In the genomic region with DNA sequence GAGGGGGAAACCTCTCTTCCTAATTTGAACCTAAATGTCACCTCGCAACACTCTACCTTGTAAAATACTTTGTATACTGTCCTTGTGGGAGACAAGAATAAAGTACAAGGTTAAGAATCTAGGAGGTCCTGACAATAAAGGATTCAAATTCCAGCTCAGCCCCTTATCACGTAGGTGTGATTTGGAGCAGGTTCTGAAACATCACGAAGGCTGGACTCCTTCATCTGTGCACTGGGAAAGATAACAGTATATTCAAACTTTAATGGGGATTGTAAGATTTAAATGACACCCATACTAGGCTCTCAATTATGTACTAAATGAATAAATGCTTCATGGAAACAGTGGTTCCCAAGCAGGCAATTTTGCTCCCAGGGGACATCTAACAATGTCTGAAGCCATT, we compare ENCODE assay signal across 8 cellular contexts. TPM values are rescaled to one million over a fixed set of nuclear protein-coding genes. Genes with fewer than 3 reads are reported as not detected.
DNase-seq lines count a peak whose midpoint lies in the region; ATAC-seq and TF ChIP-seq lines count a peak whose summit lies in the region.

No MANE protein-coding gene starts in this region.

- H2AFZ ChIP-seq in ACC112 (ENCODE audit: low read length, unreplicated experiment), result no peak overlapping the region

- H3K36me3 Mint-ChIP-seq in brain, result peaks cover 49% of the 10 kb centered on the region
- H3K36me3 Mint-ChIP-seq in naive thymus-derived CD8-positive, alpha-beta T cell, result peaks cover 0 to 35% (median 3%) of the 10 kb centered on the region in 3 donors

- H3K27me3 ChIP-seq in ACC112 (ENCODE audit: insufficient read depth, low read length), result no peaks in the 10 kb centered on the region
- H3K27me3 ChIP-seq in testis, result no peaks in the 10 kb centered on the region

- ATAC-seq in naive thymus-derived CD8-positive, alpha-beta T cell, result no peak
- ATAC-seq in HG03457 (IDR thresholded peaks at IDR 0.05; ENCODE audit: unreplicated experiment), result no peak

- peaks cover 63% of the 10 kb centered on the region for H3K79me2 ChIP-seq in ACC112 (ENCODE audit: control insufficient read depth, insufficient read depth, low read length, unreplicated experiment)

- intact Hi-C loops in testis (cut with DNase I; ENCODE audit: low total_unique reads), result no loop called here

- peaks cover 72% of the 10 kb centered on the region for H3K4me1 Mint-ChIP-seq in brain
- H3K4me1 Mint-ChIP-seq in naive thymus-derived CD8-positive, alpha-beta T cell, result peaks cover 27 to 70% (median 64%) of the 10 kb centered on the region in 4 donors

- no peak for TF ChIP-seq POLR2A in testis (IDR thresholded peaks at IDR 0.05)

- H3K4me1 ChIP-seq in ACC112 (ENCODE audit: control insufficient read depth, insufficient read depth, low read length, unreplicated experiment) (peaks cover 20% of the 10 kb centered on the region), testis (peaks cover 14% of the 10 kb centered on the region)

- DNase-seq in HFF-Myc (ENCODE audit: extremely low read depth, low read depth) (no peak), testis (no peak), SHP77 (lab: John Stamatoyannopoulos, UW) (no peak), AML-193 (lab: John Stamatoyannopoulos, UW) (no peak)
- DNase-seq in naive thymus-derived CD8-positive, alpha-beta T cell, result no peak

- POLR2A ChIA-PET in naive thymus-derived CD8-positive, alpha-beta T cell (lab: Charles Lee), result no interaction called here

- 0 out of 2 replicates have a peak, but pooled peaks cover 9% of the 10 kb centered on the region for H3K36me3 ChIP-seq in ACC112 (ENCODE audit: insufficient read depth, low read length)
- no peaks in the 10 kb centered on the region for H3K36me3 ChIP-seq in testis (ENCODE audit: low read depth, missing control alignments)

- H3K9me3 ChIP-seq in testis, result no peaks in the 10 kb centered on the region

- WGBS in testis, 2 donors, result 35 to 40% methylated on average over 3 of the region's 3 CpGs

- H3K27me3 Mint-ChIP-seq in brain, result peaks cover 10% of the 10 kb centered on the region
- H3K27me3 Mint-ChIP-seq in naive thymus-derived CD8-positive, alpha-beta T cell, result no peaks in the 10 kb centered on the region

- H3K4me3 ChIP-seq in ACC112 (ENCODE audit: low read depth, low read length), result peak overlapping the region; percentile 94
- H3K4me3 ChIP-seq in HFF-Myc (replicated peaks; ENCODE audit: low read depth, low read length), result peak overlapping the region; percentile 94
- H3K4me3 ChIP-seq in testis, result no peak overlapping the region

- peak overlapping the region; percentile 97 to 99 (median 98) for H3K4me3 Mint-ChIP-seq in brain
- peak overlapping the region; percentile 86 to 96 (median 94) for H3K4me3 Mint-ChIP-seq in naive thymus-derived CD8-positive, alpha-beta T cell

- peak overlapping the region; percentile 47 to 97 (median 95) for H3K27ac Mint-ChIP-seq in brain
- H3K27ac Mint-ChIP-seq in naive thymus-derived CD8-positive, alpha-beta T cell, result peak overlapping the region; percentile 85 to 96 (median 94)

- TF ChIP-seq CTCF in HFF-Myc (IDR thresholded peaks at IDR 0.05; ENCODE audit: low read depth, low read length, missing control alignments) (no peak), brain (conservative IDR thresholded peaks at IDR 0.05) (no peak), testis (IDR thresholded peaks at IDR 0.05) (no peak)

- H3K9me3 Mint-ChIP-seq in brain, result peaks cover 0 to 2% (median 0%) of the 10 kb centered on the region in 5 experiments
- no peaks in the 10 kb centered on the region for H3K9me3 Mint-ChIP-seq in naive thymus-derived CD8-positive, alpha-beta T cell

- H3K27ac ChIP-seq in ACC112 (ENCODE audit: low read depth, low read length), result no peak overlapping the region
- H3K27ac ChIP-seq in testis, result no peak overlapping the region

RNA-seq across cellular contexts. Expression of a gene that starts 2.1 kb away (rescaled TPM):
- 19.8 TPM for polyA plus RNA-seq in brain (ENCODE audit: insufficient read depth, low read depth, low replicate concordance)
- 10 to 100 TPM; 35.3 to 41.8 TPM for total RNA-seq in naive thymus-derived CD8-positive, alpha-beta T cell
- polyA plus RNA-seq in naive thymus-derived CD8-positive, alpha-beta T cell, result 10 to 100 TPM; 31.8 to 46.8 (median 35.4) TPM
- 10 to 100 TPM; 42.3 to 45.3 TPM for total RNA-seq in testis
- polyA plus RNA-seq in testis (ENCODE audit: insufficient read depth, low read depth, low replicate concordance), result 34.4 TPM

RNA-seq across cellular contexts. Expression of a gene that starts 56.5 kb away (rescaled TPM):
- 15.2 TPM for polyA plus RNA-seq in brain (ENCODE audit: insufficient read depth, low read depth, low replicate concordance)
- 10 to 100 TPM; 71.0 to 72.2 TPM for total RNA-seq in naive thymus-derived CD8-positive, alpha-beta T cell
- polyA plus RNA-seq in naive thymus-derived CD8-positive, alpha-beta T cell, result 10 to 100 TPM; 29.7 to 35.1 (median 32.3) TPM
- 10 to 100 TPM; 41.4 to 48.8 TPM for total RNA-seq in testis
- 24.6 TPM for polyA plus RNA-seq in testis (ENCODE audit: insufficient read depth, low read depth, low replicate concordance)

Comparison
In these comparisons a context has a peak if more than half of its experiments do, and no peak if none do; other contexts are left out.
1. H3K4me3 ChIP-seq: peak in ACC112 (single experiment) and HFF-Myc (single experiment); none in testis (0 of 2).